Comparison of ENCODE assay signal across 15 cellular contexts in the genomic region with DNA sequence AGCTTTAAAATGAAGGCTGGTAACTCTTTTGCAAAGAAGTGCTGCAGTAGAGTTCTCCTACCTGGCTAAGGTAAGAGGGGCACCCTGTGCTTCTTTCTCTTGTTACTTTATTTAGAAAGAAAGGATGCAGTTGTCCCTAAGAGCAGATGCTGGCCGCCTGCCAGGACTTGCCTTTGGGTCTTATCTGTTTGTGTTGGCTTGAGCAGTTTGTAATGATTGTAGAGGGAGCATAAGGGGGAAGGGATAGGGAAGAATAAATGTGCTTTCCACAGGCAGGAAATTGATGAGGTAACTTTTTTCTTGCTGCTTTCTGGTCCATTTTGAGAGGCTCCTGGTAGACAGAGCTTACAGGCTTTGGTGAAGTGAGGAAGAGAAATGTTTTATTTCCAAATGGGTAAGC.
DNase-seq lines count a peak whose midpoint lies in the region; ATAC-seq and TF ChIP-seq lines count a peak whose summit lies in the region.
"Had no signal": no experiment of that assay in that cellular context is flagged by ENCODE, and none has a peak within 500 bp of the region (broad histone marks: within the 10 kb centered on the region; RNA-seq: fewer than 3 reads in every experiment).

No MANE protein-coding gene starts in this region.

- no peak overlapping the region for H3K9ac ChIP-seq in mesenchymal stem cell (ENCODE audit: low read length)
- H3K9ac ChIP-seq: parathyroid adenoma had no signal

- H4K8ac ChIP-seq in mesenchymal stem cell (ENCODE audit: low read length), result no peak overlapping the region

- H3K4me1 ChIP-seq in adrenal gland (replicated peaks in 1 of 2), result no peaks in the 10 kb centered on the region
- H3K4me1 ChIP-seq in mesenchymal stem cell (ENCODE audit: control insufficient read depth, insufficient read depth, low read depth, low read length), result no peaks in the 10 kb centered on the region
- H3K4me1 ChIP-seq: ascending aorta, parathyroid adenoma had no signal

- no peak overlapping the region for H2BK5ac ChIP-seq in mesenchymal stem cell (ENCODE audit: low read depth, low read length, poor library complexity, severe bottlenecking)

- no peak overlapping the region for H3K14ac ChIP-seq in mesenchymal stem cell (ENCODE audit: low read length in 2 of 2)

- intact Hi-C loops in adrenal gland (cut with DNase I), result no loop called here

- H3K18ac ChIP-seq in mesenchymal stem cell (ENCODE audit: low read depth in 1 of 2, low read length in 2 of 2), result no peak overlapping the region

- peaks cover 2% of the 10 kb centered on the region for H3K79me1 ChIP-seq in mesenchymal stem cell (replicated peaks; ENCODE audit: low read length, poor library complexity, severe bottlenecking)

- H3K27ac ChIP-seq in adrenal gland, result no peak overlapping the region
- H3K27ac ChIP-seq in mesenchymal stem cell (ENCODE audit: low read length, poor library complexity, severe bottlenecking), result no peak overlapping the region
- H3K27ac ChIP-seq: ascending aorta, parathyroid adenoma, PC-9 had no signal

- H3K23ac ChIP-seq in mesenchymal stem cell (ENCODE audit: low read length in 2 of 2), result no peak overlapping the region

- no peak for TF ChIP-seq CTCF in adrenal gland (IDR thresholded peaks at IDR 0.05)

- TF ChIP-seq POLR2A in adrenal gland (IDR thresholded peaks at IDR 0.05), result no peak

- no peak overlapping the region for H4K91ac ChIP-seq in mesenchymal stem cell (ENCODE audit: low read length)

- H2BK12ac ChIP-seq in mesenchymal stem cell (ENCODE audit: low read length in 2 of 2), result no peak overlapping the region

- ATAC-seq in HG03439 (IDR thresholded peaks at IDR 0.05; ENCODE audit: unreplicated experiment) (no peak), GM21529 (IDR thresholded peaks at IDR 0.05; ENCODE audit: unreplicated experiment) (no peak)
- ATAC-seq: stimulated activated naive CD8-positive, alpha-beta T cell treated with anti-CD3 and anti-CD28 coated beads, Interleukin-15, amount 100 ng/mL, for 72 hours had no signal

- H2BK15ac ChIP-seq in mesenchymal stem cell (ENCODE audit: low read depth, poor library complexity, severe bottlenecking), result no peak overlapping the region

- no peak overlapping the region for H2AFZ ChIP-seq in mesenchymal stem cell (ENCODE audit: low read depth, low read length)
- H2AFZ ChIP-seq: parathyroid adenoma, PC-9 had no signal

- H3K27me3 ChIP-seq in adrenal gland, result no peaks in the 10 kb centered on the region
- H3K27me3 ChIP-seq in mesenchymal stem cell (ENCODE audit: control insufficient read depth in 1 of 2, insufficient read depth in 1 of 2, low read length in 2 of 2), result no peaks in the 10 kb centered on the region
- H3K27me3 ChIP-seq: ascending aorta had no signal

- no peak overlapping the region for H2BK120ac ChIP-seq in mesenchymal stem cell (ENCODE audit: low read depth, low read length)

- H3K4me2 ChIP-seq in mesenchymal stem cell (ENCODE audit: low read length, poor library complexity, severe bottlenecking), result no peak overlapping the region
- H3K4me2 ChIP-seq: PC-9 had no signal

- 18 to 31% (median 25%) methylated on average over 1 of the region's 1 CpG for WGBS in adrenal gland, 4 donors
- 19% methylated on average over 1 of the region's 1 CpG for WGBS in mesenchymal stem cell

- H2AK5ac ChIP-seq in mesenchymal stem cell (ENCODE audit: low read length, severe bottlenecking), result no peak overlapping the region

- H3K4me3 ChIP-seq in adrenal gland (no peak overlapping the region), mesenchymal stem cell (ENCODE audit: insufficient read depth in 1 of 2, low read depth in 1 of 2, low read length in 2 of 2) (no peak overlapping the region)
- H3K4me3 ChIP-seq: ascending aorta, PC-9 had no signal

- H3K9me3 ChIP-seq in adrenal gland (replicated peaks in 1 of 3) (no peaks in the 10 kb centered on the region), mesenchymal stem cell (ENCODE audit: control insufficient read depth, low read length) (no peaks in the 10 kb centered on the region)
- H3K9me3 ChIP-seq: ascending aorta had no signal

- H3K36me3 ChIP-seq in adrenal gland (replicated peaks in 1 of 2) (no peaks in the 10 kb centered on the region), mesenchymal stem cell (ENCODE audit: control insufficient read depth in 1 of 2, insufficient read depth in 2 of 2, low read depth in 1 of 2, low read length in 2 of 2) (no peaks in the 10 kb centered on the region)
- H3K36me3 ChIP-seq: ascending aorta had no signal

- DNase-seq in Daoy (ENCODE audit: low read depth) (peak; percentile 37), NCI-H2029 treated with DMSO at 0.1 percent for 48 hours (lab: John Stamatoyannopoulos, UW) (peak; percentile 47), adrenal gland (peak; percentile 17 to 78 (median 57)), mesenchymal stem cell (peak; percentile 15), NCI-H774 (lab: John Stamatoyannopoulos, UW) (no peak)
- no peak for DNase-seq in stimulated activated CD4-positive, alpha-beta T cell treated with anti-CD3 and anti-CD28 coated beads, Interleukin-15, amount 100 ng/mL, for 24 hours
- DNase-seq: CD4-positive, alpha-beta T cell; MV-4-11; PC-9; stimulated activated CD4-positive, alpha-beta T cell treated with anti-CD3 and anti-CD28 coated beads, Interleukin-4, amount 100 ng/mL, for 1 hour; stimulated activated naive CD8-positive, alpha-beta T cell treated with anti-CD3 and anti-CD28 coated beads, Interleukin-15, amount 100 ng/mL, for 72 hours had no signal

- no peak overlapping the region for H3K4ac ChIP-seq in mesenchymal stem cell (ENCODE audit: low read depth in 1 of 2, low read length in 2 of 2)

Comparison
In these comparisons a context has a peak if more than half of its experiments do, and no peak if none do; other contexts are left out.
1. DNase-seq: peak in Daoy (single experiment), NCI-H2029 treated with DMSO at 0.1 percent for 48 hours (single experiment), adrenal gland (7 of 7) and mesenchymal stem cell (single experiment); none in NCI-H774 (single experiment) and stimulated activated CD4-positive, alpha-beta T cell treated with anti-CD3 and anti-CD28 coated beads, Interleukin-15, amount 100 ng/mL, for 24 hours (single experiment).